1 cellular context compared by ENCODE assay signal in the genomic region with DNA sequence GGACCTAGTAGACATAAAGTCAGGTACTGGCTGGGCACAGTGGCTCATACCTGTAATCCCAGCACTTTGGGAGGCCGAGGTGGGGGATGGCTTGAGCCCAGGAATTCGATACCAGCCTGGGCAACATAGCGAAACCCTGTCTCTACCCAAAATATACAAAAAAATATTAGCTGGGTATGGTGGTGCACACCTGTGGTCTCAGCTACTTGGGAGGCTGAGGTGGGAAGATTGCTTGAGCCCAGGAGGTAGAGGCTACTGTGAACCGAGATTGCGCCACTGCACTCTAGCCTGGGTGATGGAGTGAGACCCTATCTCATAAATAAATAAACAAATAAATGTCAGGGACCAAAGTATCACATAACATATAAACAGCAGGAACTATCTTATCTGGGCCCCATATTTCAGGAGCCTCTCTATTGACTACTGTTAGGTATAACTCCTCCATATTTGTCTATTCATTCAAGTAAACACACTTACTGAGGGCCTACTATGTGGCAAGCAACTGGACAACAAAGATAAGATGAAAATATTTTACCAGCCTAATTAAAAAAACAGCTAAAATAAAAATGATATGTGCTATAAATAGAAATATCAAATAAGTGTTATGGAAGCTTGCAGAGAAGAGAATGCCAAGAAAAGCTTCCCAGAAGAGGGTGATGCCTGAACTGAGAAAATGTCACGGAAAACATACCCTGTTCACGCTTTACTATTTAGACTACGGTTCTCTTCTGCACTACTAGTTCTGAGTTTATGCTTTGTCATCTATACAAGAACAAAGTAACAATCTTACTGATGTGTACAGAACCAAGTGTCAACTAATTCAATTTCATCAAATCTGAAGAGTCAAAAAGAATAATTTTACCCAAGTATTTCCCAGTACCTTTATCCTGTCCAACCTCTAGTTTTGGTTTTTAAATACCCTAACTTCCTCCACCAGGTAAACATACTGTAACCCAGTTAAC.
TF ChIP-seq lines count a peak whose summit lies in the region.

No MANE protein-coding gene starts in this region.

TF ChIP-seq in GM12878, 131 proteins besides CTCF, POLR2A, EP300 and RAD21:
- TF ChIP-seq, protein P1, sequence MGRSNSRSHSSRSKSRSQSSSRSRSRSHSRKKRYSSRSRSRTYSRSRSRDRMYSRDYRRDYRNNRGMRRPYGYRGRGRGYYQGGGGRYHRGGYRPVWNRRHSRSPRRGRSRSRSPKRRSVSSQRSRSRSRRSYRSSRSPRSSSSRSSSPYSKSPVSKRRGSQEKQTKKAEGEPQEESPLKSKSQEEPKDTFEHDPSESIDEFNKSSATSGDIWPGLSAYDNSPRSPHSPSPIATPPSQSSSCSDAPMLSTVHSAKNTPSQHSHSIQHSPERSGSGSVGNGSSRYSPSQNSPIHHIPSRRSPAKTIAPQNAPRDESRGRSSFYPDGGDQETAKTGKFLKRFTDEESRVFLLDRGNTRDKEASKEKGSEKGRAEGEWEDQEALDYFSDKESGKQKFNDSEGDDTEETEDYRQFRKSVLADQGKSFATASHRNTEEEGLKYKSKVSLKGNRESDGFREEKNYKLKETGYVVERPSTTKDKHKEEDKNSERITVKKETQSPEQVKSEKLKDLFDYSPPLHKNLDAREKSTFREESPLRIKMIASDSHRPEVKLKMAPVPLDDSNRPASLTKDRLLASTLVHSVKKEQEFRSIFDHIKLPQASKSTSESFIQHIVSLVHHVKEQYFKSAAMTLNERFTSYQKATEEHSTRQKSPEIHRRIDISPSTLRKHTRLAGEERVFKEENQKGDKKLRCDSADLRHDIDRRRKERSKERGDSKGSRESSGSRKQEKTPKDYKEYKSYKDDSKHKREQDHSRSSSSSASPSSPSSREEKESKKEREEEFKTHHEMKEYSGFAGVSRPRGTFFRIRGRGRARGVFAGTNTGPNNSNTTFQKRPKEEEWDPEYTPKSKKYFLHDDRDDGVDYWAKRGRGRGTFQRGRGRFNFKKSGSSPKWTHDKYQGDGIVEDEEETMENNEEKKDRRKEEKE (IDR thresholded peaks at IDR 0.05) = no peak
